In the genomic region with DNA sequence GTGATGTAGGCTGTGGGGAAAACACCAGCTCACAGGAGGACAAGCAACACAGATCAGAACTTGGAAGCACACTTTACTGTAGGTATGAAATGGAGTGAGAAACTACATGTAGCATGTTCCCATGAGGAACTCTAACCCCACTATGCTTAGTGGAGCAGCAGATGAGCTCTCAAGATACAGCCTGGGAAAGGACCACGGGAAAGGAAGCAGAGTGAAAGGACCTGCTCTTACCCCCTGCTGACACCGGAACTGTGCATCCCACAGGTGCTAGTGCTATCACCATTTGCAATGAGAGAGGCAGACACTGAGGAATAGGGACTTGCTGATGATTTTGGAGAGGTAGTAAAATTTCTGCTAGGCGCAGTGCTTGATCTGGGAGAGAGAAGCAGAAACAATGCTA, we compare ENCODE assay signal across 1 cellular context.
TF ChIP-seq lines count a peak whose summit lies in the region.

No MANE protein-coding gene starts in this region.

TF ChIP-seq in GM23338, 12 proteins besides CTCF, POLR2A, EP300 and RAD21 (continued from another document):
- TF ChIP-seq ZNF462 (CRISPR knock-in tag; IDR thresholded peaks at IDR 0.05) (no peak), EZH2 (IDR thresholded peaks at IDR 0.05; ENCODE audit: low read depth, unreplicated experiment) (no peak)
TF ChIP-seq in GM23338: peak in this region for 0.
